In the genomic region with DNA sequence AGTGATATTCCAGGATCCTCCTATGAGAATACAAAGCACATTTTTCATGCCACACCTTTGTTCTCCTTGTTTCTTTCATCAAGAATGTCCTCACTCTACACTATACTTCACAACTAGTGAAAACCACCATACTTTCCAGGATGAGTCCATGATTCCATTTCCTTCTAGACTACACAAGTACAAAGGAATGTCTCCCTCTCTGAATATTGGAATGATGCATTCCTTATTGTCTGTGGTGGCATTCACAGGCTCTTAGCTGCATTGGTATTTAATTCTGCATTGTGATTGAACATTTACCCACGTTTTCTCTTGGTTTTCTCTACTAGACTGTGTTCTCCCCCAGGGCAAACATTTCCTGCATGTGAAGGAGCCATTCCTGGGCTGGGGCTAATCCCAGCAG, we compare ENCODE assay signal across 15 cellular contexts.
DNase-seq lines count a peak whose midpoint lies in the region; ATAC-seq and TF ChIP-seq lines count a peak whose summit lies in the region.
"Had no signal": no experiment of that assay in that cellular context is flagged by ENCODE, and none has a peak within 500 bp of the region (broad histone marks: within the 10 kb centered on the region; RNA-seq: fewer than 3 reads in every experiment).

No MANE protein-coding gene starts in this region.

- ATAC-seq in IMR-90 (ENCODE audit: low read depth): peak; percentile 42; the same call in 1 of the 2 replicates
- ATAC-seq in activated CD8-positive, alpha-beta T cell treated with anti-CD3 and anti-CD28 coated beads for 36 hours: no peak
- ATAC-seq in GM19455 (IDR thresholded peaks at IDR 0.05; ENCODE audit: unreplicated experiment): no peak
- ATAC-seq: A549; CD8-positive, alpha-beta T cell had no signal

- dilution Hi-C loops in IMR-90 (cut with HindIII; ENCODE audit: low sequenced_read_pairs, unreplicated experiment): no loop called here

- no peak overlapping the region for H3K18ac ChIP-seq in IMR-90 (ENCODE audit: low read depth, low read length)

- WGBS in IMR-90 (ENCODE audit: extremely low coverage in 2 of 2, insufficient read length in 1 of 2), 2 experiments: no CpG with 5 or more reads among the region's 1 CpG

- H3K23ac ChIP-seq in IMR-90 (ENCODE audit: low read depth, low read length): no peak overlapping the region

- H3K56ac ChIP-seq in IMR-90 (ENCODE audit: extremely low read depth, insufficient read depth, low read length): no peak overlapping the region

- H3K9me3 Mint-ChIP-seq in activated CD8-positive, alpha-beta T cell treated with anti-CD3 and anti-CD28 coated beads for 36 hours: no peaks in the 10 kb centered on the region
- H3K9me3 Mint-ChIP-seq: CD8-positive, alpha-beta T cell had no signal

- H2BK120ac ChIP-seq in IMR-90 (ENCODE audit: low read depth, low read length): no peak overlapping the region

- H4K91ac ChIP-seq in IMR-90 (ENCODE audit: insufficient read depth, low read depth, low read length): no peak overlapping the region

- TF ChIP-seq RAD21 in IMR-90 (IDR thresholded peaks at IDR 0.05; ENCODE audit: low read length): no peak

- in situ Hi-C loops in IMR-90 (cut with MboI; ENCODE audit: low sequenced_read_pairs): no loop called here

- H3K4ac ChIP-seq in IMR-90 (ENCODE audit: low read depth, low read length): no peak overlapping the region

- CTCF ChIA-PET in IMR-90 (lab: Yijun Ruan, JAX): no interaction called here
- CTCF ChIA-PET in activated CD8-positive, alpha-beta T cell treated with anti-CD3 and anti-CD28 coated beads for 36 hours (lab: Charles Lee): no interaction called here

- no peak for TF ChIP-seq POLR2A in IMR-90 (IDR thresholded peaks at IDR 0.05; ENCODE audit: low read depth, low read length)

- H2AK5ac ChIP-seq in IMR-90 (ENCODE audit: low read depth, low read length): no peak overlapping the region

- no peak overlapping the region for H3K4me2 ChIP-seq in IMR-90 (ENCODE audit: low read depth, low read length)
- H3K4me2 ChIP-seq: A549 had no signal

- no peak overlapping the region for H4K5ac ChIP-seq in IMR-90 (ENCODE audit: low read depth, low read length)

- no peaks in the 10 kb centered on the region for H3K9me3 ChIP-seq in IMR-90 (ENCODE audit: control insufficient read depth, insufficient read depth, low read length)
- H3K9me3 ChIP-seq: A549, BE2C had no signal

- no peak overlapping the region for H2BK5ac ChIP-seq in IMR-90 (ENCODE audit: low read depth, low read length, poor library complexity, severe bottlenecking)

- no peak overlapping the region for H3K27ac Mint-ChIP-seq in activated CD8-positive, alpha-beta T cell treated with anti-CD3 and anti-CD28 coated beads for 36 hours
- H3K27ac Mint-ChIP-seq: CD8-positive, alpha-beta T cell had no signal

- H2BK20ac ChIP-seq in IMR-90 (ENCODE audit: low read depth, low read length): no peak overlapping the region

- no peak overlapping the region for H2AFZ ChIP-seq in IMR-90 (replicated peaks; ENCODE audit: low read length, poor library complexity)

- no peaks in the 10 kb centered on the region for H3K36me3 ChIP-seq in IMR-90 (ENCODE audit: control insufficient read depth, insufficient read depth, low read length)
- H3K36me3 ChIP-seq: BE2C had no signal

- H3K9me1 ChIP-seq in IMR-90 (ENCODE audit: insufficient read depth, low read length): no peaks in the 10 kb centered on the region

- no peak overlapping the region for H2BK15ac ChIP-seq in IMR-90 (ENCODE audit: low read depth, low read length)

- no peaks in the 10 kb centered on the region for H4K20me1 ChIP-seq in IMR-90 (ENCODE audit: insufficient read depth, low read length)

- H3K4me3 ChIP-seq in AG10803 (ENCODE audit: low read length) (no peak overlapping the region), IMR-90 (ENCODE audit: insufficient read depth, low read depth, low read length) (no peak overlapping the region)
- H3K4me3 ChIP-seq: A549 had no signal

- H3K9ac ChIP-seq in IMR-90 (ENCODE audit: low read depth, low read length): no peak overlapping the region

- BruUV-seq in IMR-90 (replicated peaks; lab: Mats Ljungman, UMichigan): no TSS peak

- H3K36me3 Mint-ChIP-seq in activated CD8-positive, alpha-beta T cell treated with anti-CD3 and anti-CD28 coated beads for 36 hours (ENCODE audit: low read depth): no peaks in the 10 kb centered on the region
- H3K36me3 Mint-ChIP-seq: CD8-positive, alpha-beta T cell had no signal

- no peak overlapping the region for H3K14ac ChIP-seq in IMR-90 (replicated peaks; ENCODE audit: low read depth, low read length)

- no peak overlapping the region for H2AK9ac ChIP-seq in IMR-90 (replicated peaks; ENCODE audit: low read depth, low read length, poor library complexity)

- H3K4me3 Mint-ChIP-seq in activated CD8-positive, alpha-beta T cell treated with anti-CD3 and anti-CD28 coated beads for 36 hours: no peak overlapping the region
- H3K4me3 Mint-ChIP-seq: CD8-positive, alpha-beta T cell; H9 had no signal

- peak; percentile 76 for DNase-seq in AG10803 (ENCODE audit: low read depth)
- peak; percentile 37 for DNase-seq in IMR-90
- peak; percentile 16 for DNase-seq in dedifferentiated amniotic fluid mesenchymal stem cell (ENCODE audit: extremely low spot score)
- peak; percentile 20 for DNase-seq in kidney tubule cell (ENCODE audit: low spot score)
- DNase-seq in RPMI8226: no peak
- no peak for DNase-seq in activated CD8-positive, alpha-beta T cell treated with anti-CD3 and anti-CD28 coated beads for 36 hours
- no peak for DNase-seq in central memory CD4-positive, alpha-beta T cell
- DNase-seq: BE2C; CD8-positive, alpha-beta T cell; H9; NCI-H146; NCI-H2107; NCI-H345 had no signal

- POLR2A ChIA-PET in IMR-90 (lab: Charles Lee; ENCODE audit: unreplicated experiment): no interaction called here
- POLR2A ChIA-PET in activated CD8-positive, alpha-beta T cell treated with anti-CD3 and anti-CD28 coated beads for 36 hours (lab: Charles Lee): no interaction called here

- no peaks in the 10 kb centered on the region for H3K4me1 ChIP-seq in IMR-90 (ENCODE audit: control insufficient read depth, insufficient read depth, low read length)
- H3K4me1 ChIP-seq: A549, BE2C had no signal

- TF ChIP-seq CTCF in AG10803 (conservative IDR thresholded peaks at IDR 0.05; ENCODE audit: low read length): no peak
- TF ChIP-seq CTCF in IMR-90 (conservative IDR thresholded peaks at IDR 0.05; ENCODE audit: low read depth, low read length): no peak
- no peak for TF ChIP-seq CTCF in activated CD8-positive, alpha-beta T cell treated with anti-CD3 and anti-CD28 coated beads for 36 hours (IDR thresholded peaks at IDR 0.05)

- no peak overlapping the region for H3K27ac ChIP-seq in IMR-90 (ENCODE audit: insufficient read depth, low read length)
- H3K27ac ChIP-seq: A549 had no signal

- no peaks in the 10 kb centered on the region for H3K79me1 ChIP-seq in IMR-90 (ENCODE audit: low read depth in 1 of 2, low read length in 2 of 2)

- H3K27me3 ChIP-seq in IMR-90 (ENCODE audit: control insufficient read depth, insufficient read depth, low read length): no peaks in the 10 kb centered on the region; the same call in 1 of the 2 replicates
- H3K27me3 ChIP-seq: BE2C had no signal

- no peaks in the 10 kb centered on the region for H3K27me3 Mint-ChIP-seq in activated CD8-positive, alpha-beta T cell treated with anti-CD3 and anti-CD28 coated beads for 36 hours

- no peaks in the 10 kb centered on the region for H3K4me1 Mint-ChIP-seq in activated CD8-positive, alpha-beta T cell treated with anti-CD3 and anti-CD28 coated beads for 36 hours (ENCODE audit: low read depth)
- H3K4me1 Mint-ChIP-seq: H9 had no signal

- intact Hi-C loops in IMR-90 (cut with micrococcal nuclease): no loop called here
- intact Hi-C loops in activated CD8-positive, alpha-beta T cell treated with anti-CD3 and anti-CD28 coated beads for 36 hours (cut with micrococcal nuclease): no loop called here

- H4K8ac ChIP-seq in IMR-90 (ENCODE audit: low read depth in 2 of 2, low read length in 2 of 2): no peak overlapping the region

TF ChIP-seq in IMR-90, 13 proteins besides CTCF, POLR2A, EP300 and RAD21:
- no peak for TF ChIP-seq CEBPB (IDR thresholded peaks at IDR 0.05; ENCODE audit: low read depth, low read length)
- TF ChIP-seq MAFK (IDR thresholded peaks at IDR 0.05; ENCODE audit: low read depth, low read length): no peak
- no peak for TF ChIP-seq RCOR1 (IDR thresholded peaks at IDR 0.05; ENCODE audit: insufficient replicate concordance, low read length)
- TF ChIP-seq RFX5 (IDR thresholded peaks at IDR 0.05; ENCODE audit: low read depth, low read length): no peak
- TF ChIP-seq, protein P1, sequence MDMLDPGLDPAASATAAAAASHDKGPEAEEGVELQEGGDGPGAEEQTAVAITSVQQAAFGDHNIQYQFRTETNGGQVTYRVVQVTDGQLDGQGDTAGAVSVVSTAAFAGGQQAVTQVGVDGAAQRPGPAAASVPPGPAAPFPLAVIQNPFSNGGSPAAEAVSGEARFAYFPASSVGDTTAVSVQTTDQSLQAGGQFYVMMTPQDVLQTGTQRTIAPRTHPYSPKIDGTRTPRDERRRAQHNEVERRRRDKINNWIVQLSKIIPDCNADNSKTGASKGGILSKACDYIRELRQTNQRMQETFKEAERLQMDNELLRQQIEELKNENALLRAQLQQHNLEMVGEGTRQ (IDR thresholded peaks at IDR 0.05; ENCODE audit: low read depth, low read length): no peak
- no peak for TF ChIP-seq MAZ (IDR thresholded peaks at IDR 0.05; ENCODE audit: borderline replicate concordance, low read depth, low read length)
- TF ChIP-seq SMC3 (IDR thresholded peaks at IDR 0.05; ENCODE audit: low read depth, low read length): no peak
- no peak for TF ChIP-seq MXI1 (IDR thresholded peaks at IDR 0.05; ENCODE audit: borderline replicate concordance, low read depth, low read length)
- no peak for TF ChIP-seq FOS (IDR thresholded peaks at IDR 0.05; ENCODE audit: low read depth, low read length)
- no peak for TF ChIP-seq NFE2L2 (IDR thresholded peaks at IDR 0.05; ENCODE audit: low read depth, low read length)
- TF ChIP-seq, protein P2, sequence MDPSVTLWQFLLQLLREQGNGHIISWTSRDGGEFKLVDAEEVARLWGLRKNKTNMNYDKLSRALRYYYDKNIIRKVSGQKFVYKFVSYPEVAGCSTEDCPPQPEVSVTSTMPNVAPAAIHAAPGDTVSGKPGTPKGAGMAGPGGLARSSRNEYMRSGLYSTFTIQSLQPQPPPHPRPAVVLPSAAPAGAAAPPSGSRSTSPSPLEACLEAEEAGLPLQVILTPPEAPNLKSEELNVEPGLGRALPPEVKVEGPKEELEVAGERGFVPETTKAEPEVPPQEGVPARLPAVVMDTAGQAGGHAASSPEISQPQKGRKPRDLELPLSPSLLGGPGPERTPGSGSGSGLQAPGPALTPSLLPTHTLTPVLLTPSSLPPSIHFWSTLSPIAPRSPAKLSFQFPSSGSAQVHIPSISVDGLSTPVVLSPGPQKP (IDR thresholded peaks at IDR 0.05; ENCODE audit: borderline replicate concordance, low read depth, low read length): no peak
- TF ChIP-seq BHLHE40 (IDR thresholded peaks at IDR 0.05; ENCODE audit: low read depth, low read length): no peak
- no peak for TF ChIP-seq CHD1 (IDR thresholded peaks at IDR 0.05; ENCODE audit: low read depth, low read length)

Comparison
In these comparisons a context has a peak if more than half of its experiments do, and no peak if none do; other contexts are left out.
1. DNase-seq: peak in AG10803 (single experiment), IMR-90 (single experiment), dedifferentiated amniotic fluid mesenchymal stem cell (single experiment) and kidney tubule cell (single experiment); none in RPMI8226 (single experiment), activated CD8-positive, alpha-beta T cell treated with anti-CD3 and anti-CD28 coated beads for 36 hours (single experiment) and central memory CD4-positive, alpha-beta T cell (single experiment).